Comparison of ENCODE assay signal across 19 cellular contexts in genomic region chr1:8189931-8190483, GRCh38.
DNase-seq lines count a peak whose midpoint lies in the region; ATAC-seq, FAIRE-seq and TF ChIP-seq lines count a peak whose summit lies in the region.
"Had no signal": no experiment of that assay in that cellular context is flagged by ENCODE, and none has a peak within 500 bp of the region (broad histone marks: within the 10 kb centered on the region; RNA-seq: fewer than 3 reads in every experiment).

No MANE protein-coding gene starts in this region.

- no peak overlapping the region for H3K14ac ChIP-seq in H1 (ENCODE audit: insufficient read length)

- H3K4me3 Mint-ChIP-seq in activated CD8-positive, alpha-beta T cell treated with anti-CD3 and anti-CD28 coated beads for 36 hours = no peak overlapping the region
- H3K4me3 Mint-ChIP-seq: activated B cell treated with CpG ODN at 0.5 μM for 24 hours; CD8-positive, alpha-beta T cell; memory B cell had no signal

- no peak overlapping the region for H4K5ac ChIP-seq in H1 (ENCODE audit: insufficient read length, low read depth, low read length)

- TF ChIP-seq EP300 in H1 (IDR thresholded peaks at IDR 0.05; ENCODE audit: borderline replicate concordance in 1 of 2, low read depth in 2 of 2, low read length in 2 of 2) = no peak

- no peak overlapping the region for H2BK5ac ChIP-seq in H1 (ENCODE audit: low read depth, low read length)

- H3K79me1 ChIP-seq in H1 (ENCODE audit: low read depth, low read length) = no peaks in the 10 kb centered on the region

- no peaks in the 10 kb centered on the region for H3K36me3 Mint-ChIP-seq in activated CD8-positive, alpha-beta T cell treated with anti-CD3 and anti-CD28 coated beads for 36 hours (ENCODE audit: low read depth)
- H3K36me3 Mint-ChIP-seq: CD8-positive, alpha-beta T cell; memory B cell had no signal

- H3K56ac ChIP-seq in H1 (replicated peaks; ENCODE audit: insufficient read length, low read depth, low read length) = no peak overlapping the region

- H3K4ac ChIP-seq in H1 (replicated peaks; ENCODE audit: insufficient read length, low read depth, low read length) = no peak overlapping the region

- no peak overlapping the region for H3K23ac ChIP-seq in H1 (ENCODE audit: insufficient read length)

- no peaks in the 10 kb centered on the region for H3K36me3 ChIP-seq in left ventricle myocardium inferior
- H3K36me3 ChIP-seq in H1 (ENCODE audit: control insufficient read depth in 2 of 4, insufficient read depth in 4 of 4, low read length in 3 of 4) = no peaks in the 10 kb centered on the region
- H3K36me3 ChIP-seq: brain microvascular endothelial cell, MG63 had no signal

- H3K27ac Mint-ChIP-seq in activated CD8-positive, alpha-beta T cell treated with anti-CD3 and anti-CD28 coated beads for 36 hours = no peak overlapping the region
- H3K27ac Mint-ChIP-seq: activated B cell treated with CpG ODN at 0.5 μM for 24 hours; CD8-positive, alpha-beta T cell; memory B cell had no signal

- TF ChIP-seq RAD21 in H1 (IDR thresholded peaks at IDR 0.05 in 1 of 2, conservative IDR thresholded peaks at IDR 0.05 in 1 of 2; ENCODE audit: low read depth in 2 of 2, low read length in 2 of 2) = no peak

- no peak overlapping the region for H4K91ac ChIP-seq in H1 (replicated peaks; ENCODE audit: insufficient read length, low read length)

- no peak for TF ChIP-seq POLR2A in H1 (IDR thresholded peaks at IDR 0.05; ENCODE audit: control extremely low read depth in 1 of 2, low read depth in 2 of 2, low read length in 2 of 2)

- H2BK20ac ChIP-seq in H1 (ENCODE audit: low read length) = no peak overlapping the region

- H3K27me3 Mint-ChIP-seq in activated CD8-positive, alpha-beta T cell treated with anti-CD3 and anti-CD28 coated beads for 36 hours = peaks cover 1% of the 10 kb centered on the region

- no peak for FAIRE-seq in H1 (lab: Jason Lieb, UNC)
- no peak for FAIRE-seq in urothelium cell line (lab: Jason Lieb, UNC)
- FAIRE-seq: GM12891 had no signal

- no peak overlapping the region for H3K18ac ChIP-seq in H1 (ENCODE audit: extremely low read depth, low read length)

- no peaks in the 10 kb centered on the region for H3K23me2 ChIP-seq in H1 (ENCODE audit: low read depth, low read length)

- H3K4me1 ChIP-seq in right cardiac atrium (ENCODE audit: control insufficient read depth, insufficient read depth, low read length) (peaks cover 4% of the 10 kb centered on the region), left ventricle myocardium inferior (peaks cover 13% of the 10 kb centered on the region), H1 (replicated peaks in 1 of 4; ENCODE audit: control insufficient read depth in 3 of 4, insufficient read depth in 4 of 4, low read length in 3 of 4) (no peaks in the 10 kb centered on the region)

- no peak overlapping the region for H2AFZ ChIP-seq in H1 (ENCODE audit: low read length)
- H2AFZ ChIP-seq: GM23248 had no signal

- no peak overlapping the region for H4K8ac ChIP-seq in H1 (ENCODE audit: extremely low read depth, insufficient read depth, low read length)

- no peak overlapping the region for H2AK5ac ChIP-seq in H1 (ENCODE audit: low read depth, low read length)

- no peaks in the 10 kb centered on the region for H3K79me2 ChIP-seq in H1 (ENCODE audit: control insufficient read depth in 1 of 2, insufficient read depth in 2 of 2, low read length in 2 of 2)

- peak in 1 of 2 donors; percentile 39 for ATAC-seq in right cardiac atrium
- ATAC-seq in GM19455 (IDR thresholded peaks at IDR 0.05; ENCODE audit: unreplicated experiment) = no peak
- no peak for ATAC-seq in activated CD8-positive, alpha-beta T cell treated with anti-CD3 and anti-CD28 coated beads for 36 hours
- ATAC-seq: CD8-positive, alpha-beta T cell had no signal

- peaks cover 5% of the 10 kb centered on the region for H3K4me1 Mint-ChIP-seq in activated CD8-positive, alpha-beta T cell treated with anti-CD3 and anti-CD28 coated beads for 36 hours (ENCODE audit: low read depth)
- H3K4me1 Mint-ChIP-seq: activated B cell treated with CpG ODN at 0.5 μM for 24 hours, memory B cell had no signal

- H3K9me3 Mint-ChIP-seq in activated CD8-positive, alpha-beta T cell treated with anti-CD3 and anti-CD28 coated beads for 36 hours = no peaks in the 10 kb centered on the region
- H3K9me3 Mint-ChIP-seq: activated B cell treated with CpG ODN at 0.5 μM for 24 hours; CD8-positive, alpha-beta T cell; memory B cell had no signal

- intact Hi-C loops in right cardiac atrium (cut with DNase I) (no loop called here), left ventricle myocardium inferior (cut with micrococcal nuclease) (no loop called here)
- intact Hi-C loops in activated CD8-positive, alpha-beta T cell treated with anti-CD3 and anti-CD28 coated beads for 36 hours (cut with micrococcal nuclease) = no loop called here

- peak overlapping the region; percentile 8; the same call in 1 of the 2 replicates for H2BK15ac ChIP-seq in H1 (ENCODE audit: low read length)

- no peak overlapping the region for H2BK120ac ChIP-seq in H1 (replicated peaks; ENCODE audit: low read depth, low read length)

- H2BK12ac ChIP-seq in H1 (ENCODE audit: low read depth, low read length) = no peak overlapping the region

- CTCF ChIA-PET in H1 (lab: Charles Lee; ENCODE audit: partially characterized antibody) = no interaction called here
- CTCF ChIA-PET in activated CD8-positive, alpha-beta T cell treated with anti-CD3 and anti-CD28 coated beads for 36 hours (lab: Charles Lee) = no interaction called here

- H3K4me3 ChIP-seq in right cardiac atrium (ENCODE audit: low read length) (no peak overlapping the region), left ventricle myocardium inferior (no peak overlapping the region), H1 (ENCODE audit: extremely low read depth in 1 of 4, insufficient read depth in 2 of 4, low read depth in 3 of 4, low read length in 4 of 4) (no peak overlapping the region)
- H3K4me3 ChIP-seq: GM23248, MG63 had no signal

- H3K27me3 ChIP-seq in right cardiac atrium (ENCODE audit: control insufficient read depth, insufficient read depth) = no peaks in the 10 kb centered on the region
- H3K27me3 ChIP-seq in left ventricle myocardium inferior (ENCODE audit: low read depth) = no peaks in the 10 kb centered on the region
- no peaks in the 10 kb centered on the region for H3K27me3 ChIP-seq in H1 (replicated peaks in 1 of 4; ENCODE audit: control insufficient read depth in 3 of 4, extremely low read depth in 1 of 4, insufficient read depth in 3 of 4, low read length in 3 of 4)
- H3K27me3 ChIP-seq: brain microvascular endothelial cell, MG63 had no signal

- H3K27ac ChIP-seq in right cardiac atrium (ENCODE audit: low read length) (peak overlapping the region; percentile 33), left ventricle myocardium inferior (replicated peaks) (no peak overlapping the region), H1 (ENCODE audit: low read depth, low read length) (no peak overlapping the region)
- H3K27ac ChIP-seq: brain microvascular endothelial cell, GM23248 had no signal

- H4K20me1 ChIP-seq in H1 (replicated peaks in 1 of 2; ENCODE audit: control insufficient read depth in 1 of 2, insufficient read depth in 2 of 2, low read length in 2 of 2) = no peaks in the 10 kb centered on the region

- DNase-seq in right cardiac atrium = peak in 1 of 3 donors; percentile 1
- DNase-seq in left ventricle myocardium inferior = no peak
- no peak for DNase-seq in H1 (ENCODE audit: low read depth in 1 of 2, low spot score in 2 of 2)
- peak; percentile 97 for DNase-seq in myocyte (ENCODE audit: low read depth)
- peak; percentile 57 for DNase-seq in urothelium cell line (ENCODE audit: low spot score)
- DNase-seq in activated CD8-positive, alpha-beta T cell treated with anti-CD3 and anti-CD28 coated beads for 36 hours = no peak
- no peak for DNase-seq in amygdala (lab: John Stamatoyannopoulos, UW)
- DNase-seq: activated B cell treated with CpG ODN at 0.5 μM for 24 hours; activated gamma-delta T cell treated with Interleukin-2 at 50 U/mL for 16 hours; brain microvascular endothelial cell; CD8-positive, alpha-beta T cell; GM23248; MG63; NCI-H2029 treated with DMSO at 0.1 percent for 48 hours; NCI-H69; RPMI8226 had no signal

- no peak for TF ChIP-seq CTCF in left ventricle myocardium inferior (IDR thresholded peaks at IDR 0.05; ENCODE audit: borderline replicate concordance)
- TF ChIP-seq CTCF in H1 (IDR thresholded peaks at IDR 0.05; ENCODE audit: control extremely low read depth in 1 of 3, insufficient read depth in 1 of 3, low read depth in 1 of 3, low read length in 3 of 3) = no peak
- no peak for TF ChIP-seq CTCF in activated CD8-positive, alpha-beta T cell treated with anti-CD3 and anti-CD28 coated beads for 36 hours (IDR thresholded peaks at IDR 0.05)

- 90% methylated on average over 6 of the region's 6 CpGs for WGBS in right cardiac atrium
- WGBS in H1 (ENCODE audit: extremely low coverage in 1 of 2, insufficient coverage in 1 of 2, insufficient read length in 1 of 2, insufficient replicate concordance in 2 of 2, low coverage in 1 of 2, low lambda C conversion rate in 2 of 2, missing lambda C conversion rate in 1 of 2), 2 experiments = 92% methylated on average over 6 of the region's 6 CpGs; no CpG with 5 or more reads in 1 of the 2 experiments

- no peak overlapping the region for H3K4me2 ChIP-seq in H1 (ENCODE audit: insufficient read depth in 1 of 2, low read depth in 2 of 2, low read length in 2 of 2)

- no peak overlapping the region for H3K9ac ChIP-seq in H1 (replicated peaks in 1 of 4; ENCODE audit: extremely low read depth in 1 of 4, low read depth in 3 of 4, low read length in 3 of 4)
- H3K9ac ChIP-seq: GM23248 had no signal

- no peaks in the 10 kb centered on the region for H3K9me3 ChIP-seq in right cardiac atrium (ENCODE audit: control insufficient read depth, low read length)
- no peaks in the 10 kb centered on the region for H3K9me3 ChIP-seq in left ventricle myocardium inferior (replicated peaks)
- H3K9me3 ChIP-seq in H1 (ENCODE audit: insufficient read depth in 2 of 2, low read depth in 1 of 2, low read length in 1 of 2) = no peaks in the 10 kb centered on the region
- H3K9me3 ChIP-seq: MG63 had no signal

- POLR2A ChIA-PET in H1 (lab: Charles Lee; ENCODE audit: partially characterized antibody) = no interaction called here
- POLR2A ChIA-PET in activated CD8-positive, alpha-beta T cell treated with anti-CD3 and anti-CD28 coated beads for 36 hours (lab: Charles Lee) = no interaction called here

TF ChIP-seq in H1, 55 proteins besides CTCF, POLR2A, EP300 and RAD21 (continues in another document):
- no peak for TF ChIP-seq MAX (IDR thresholded peaks at IDR 0.05)
- no peak for TF ChIP-seq MAFK (IDR thresholded peaks at IDR 0.05; ENCODE audit: low read depth, low read length)
- no peak for TF ChIP-seq HDAC6 (IDR thresholded peaks at IDR 0.05; ENCODE audit: low read depth, low read length)
- no peak for TF ChIP-seq BCL11A (IDR thresholded peaks at IDR 0.05; ENCODE audit: low read depth in 2 of 2, low read length in 2 of 2)
- TF ChIP-seq TEAD4 (IDR thresholded peaks at IDR 0.05; ENCODE audit: low read depth, low read length) = no peak
- no peak for TF ChIP-seq SRF (IDR thresholded peaks at IDR 0.05; ENCODE audit: low read depth, low read length)
- TF ChIP-seq CHD1 (IDR thresholded peaks at IDR 0.05; ENCODE audit: low read depth, low read length) = no peak

Comparison
In these comparisons a context has a peak if more than half of its experiments do, and no peak if none do; other contexts are left out.
1. DNase-seq: peak in myocyte (single experiment) and urothelium cell line (single experiment); none in left ventricle myocardium inferior (single experiment), H1 (0 of 2), activated CD8-positive, alpha-beta T cell treated with anti-CD3 and anti-CD28 coated beads for 36 hours (single experiment) and amygdala (0 of 56).